ENCODE assay signal across 22 cellular contexts in the genomic region with DNA sequence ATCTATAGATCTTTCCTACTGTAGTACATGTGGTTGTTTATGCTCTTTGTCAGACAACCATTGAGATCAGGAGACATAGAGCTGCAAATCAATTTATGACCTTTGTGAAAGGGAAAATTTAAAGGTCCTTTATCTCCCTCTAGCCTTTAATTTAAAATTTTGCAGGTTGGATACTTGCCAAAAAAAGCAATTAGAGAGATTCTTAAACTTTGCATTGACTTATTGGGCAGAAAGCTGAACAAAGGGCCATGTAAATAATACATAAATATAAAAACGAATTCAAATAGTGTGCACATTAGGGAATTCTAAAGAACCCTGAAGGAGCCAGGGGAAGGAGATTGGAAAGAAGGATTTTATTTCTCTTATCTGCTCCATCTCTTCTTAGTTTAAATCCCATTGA.
"Had no signal": no experiment of that assay in that cellular context is flagged by ENCODE, and none has a peak within 500 bp of the region (broad histone marks: within the 10 kb centered on the region; RNA-seq: fewer than 3 reads in every experiment).

No MANE protein-coding gene starts in this region.

- H3K27me3 ChIP-seq: dorsolateral prefrontal cortex, gastrocnemius medialis, heart right ventricle, neutrophil, spleen, tibial artery, upper lobe of left lung, uterus had no signal

- H3K36me3 ChIP-seq: gastrocnemius medialis, heart right ventricle, neutrophil, spleen, tibial artery, upper lobe of left lung, uterus had no signal

- H3K27ac ChIP-seq: dorsolateral prefrontal cortex, gastrocnemius medialis, heart right ventricle, neutrophil, spleen, tibial artery, uterus had no signal

- H3K4me3 ChIP-seq: dorsolateral prefrontal cortex, gastrocnemius medialis, heart right ventricle, lung, spleen, tibial artery, upper lobe of left lung, uterus had no signal

- H3K27me3 Mint-ChIP-seq: naive B cell; stimulated activated memory B cell treated with anti-CD40 and anti-IgM and Interleukin-4, amounts not matched to agents 10 μg/mL and 1 μg/mL and 100 μg/mL, for 72 hours; stimulated activated naive CD8-positive, alpha-beta T cell treated with anti-CD3 and anti-CD28 coated beads, Interleukin-15, Interleukin-2, amounts not matched to agents 100 ng/mL and 50 ng/mL, for 24 hours had no signal

- FAIRE-seq: keratinocyte had no signal

- DNase-seq: cortex of kidney; dorsolateral prefrontal cortex; effector CD8-positive, alpha-beta T cell; gastrocnemius medialis; heart right ventricle; left ventricle myocardium superior; mesenchymal stem cell; naive B cell; posterior cingulate gyrus; spleen; stimulated activated CD4-positive, alpha-beta T cell treated with anti-CD3 and anti-CD28 coated beads, Interleukin-15, amount 100 ng/mL, for 24 hours; stimulated activated CD4-positive, alpha-beta T cell treated with anti-CD3 and anti-CD28 coated beads, Interleukin-1b, Interleukin-23, amount 100 ng/mL, for 48 hours; stimulated activated CD4-positive, alpha-beta T cell treated with anti-CD3 and anti-CD28 coated beads, Interleukin-4, amount 100 ng/mL, for 24 hours; tibial artery; upper lobe of left lung; uterus had no signal

- H3K4me3 Mint-ChIP-seq: naive B cell; stimulated activated memory B cell treated with anti-CD40 and anti-IgM and Interleukin-4, amounts not matched to agents 10 μg/mL and 1 μg/mL and 100 μg/mL, for 72 hours; stimulated activated naive CD8-positive, alpha-beta T cell treated with anti-CD3 and anti-CD28 coated beads, Interleukin-15, Interleukin-2, amounts not matched to agents 100 ng/mL and 50 ng/mL, for 24 hours had no signal

- H3K9me3 Mint-ChIP-seq: stimulated activated memory B cell treated with anti-CD40 and anti-IgM and Interleukin-4, amounts not matched to agents 10 μg/mL and 1 μg/mL and 100 μg/mL, for 72 hours; stimulated activated naive CD8-positive, alpha-beta T cell treated with anti-CD3 and anti-CD28 coated beads, Interleukin-15, Interleukin-2, amounts not matched to agents 100 ng/mL and 50 ng/mL, for 24 hours had no signal

- H3K4me1 ChIP-seq: gastrocnemius medialis, tibial artery, uterus had no signal

- H3K36me3 Mint-ChIP-seq: stimulated activated memory B cell treated with anti-CD40 and anti-IgM and Interleukin-4, amounts not matched to agents 10 μg/mL and 1 μg/mL and 100 μg/mL, for 72 hours had no signal

- H3K27ac Mint-ChIP-seq: naive B cell; stimulated activated memory B cell treated with anti-CD40 and anti-IgM and Interleukin-4, amounts not matched to agents 10 μg/mL and 1 μg/mL and 100 μg/mL, for 72 hours; stimulated activated naive CD8-positive, alpha-beta T cell treated with anti-CD3 and anti-CD28 coated beads, Interleukin-15, Interleukin-2, amounts not matched to agents 100 ng/mL and 50 ng/mL, for 24 hours had no signal

- H3K9me3 ChIP-seq: gastrocnemius medialis, heart right ventricle, neutrophil, spleen, tibial artery, upper lobe of left lung, uterus had no signal

- ATAC-seq: gastrocnemius medialis; heart right ventricle; left ventricle myocardium superior; sciatic nerve; stimulated activated memory B cell treated with anti-CD40 and anti-IgM and Interleukin-4, amounts not matched to agents 10 μg/mL and 1 μg/mL and 100 μg/mL, for 72 hours had no signal
